ENCODE assay signal across 1 cellular context in the genomic region with DNA sequence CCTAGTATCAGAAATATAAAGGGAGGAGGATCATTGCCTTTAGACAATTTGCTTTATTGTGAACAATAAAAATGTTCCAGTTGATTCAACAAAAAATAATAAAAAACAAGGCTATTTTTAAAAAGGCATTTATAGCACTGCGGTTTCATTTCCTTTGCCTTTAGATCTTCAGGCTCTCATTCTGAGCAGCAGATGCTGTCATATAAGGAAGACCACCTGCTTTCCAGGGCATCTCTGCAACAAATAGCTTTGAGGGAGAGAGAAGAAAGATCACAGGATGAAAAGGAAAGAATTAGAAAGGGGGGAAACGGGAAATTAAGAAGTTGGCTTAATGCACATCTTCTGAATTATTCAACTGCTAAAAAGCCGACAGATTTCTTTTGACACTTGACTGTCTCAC.
TF ChIP-seq lines count a peak whose summit lies in the region.

No MANE protein-coding gene starts in this region.

TF ChIP-seq in WTC11, 78 proteins besides CTCF, POLR2A, EP300 and RAD21 (continued from another document):
- TF ChIP-seq, protein P1, sequence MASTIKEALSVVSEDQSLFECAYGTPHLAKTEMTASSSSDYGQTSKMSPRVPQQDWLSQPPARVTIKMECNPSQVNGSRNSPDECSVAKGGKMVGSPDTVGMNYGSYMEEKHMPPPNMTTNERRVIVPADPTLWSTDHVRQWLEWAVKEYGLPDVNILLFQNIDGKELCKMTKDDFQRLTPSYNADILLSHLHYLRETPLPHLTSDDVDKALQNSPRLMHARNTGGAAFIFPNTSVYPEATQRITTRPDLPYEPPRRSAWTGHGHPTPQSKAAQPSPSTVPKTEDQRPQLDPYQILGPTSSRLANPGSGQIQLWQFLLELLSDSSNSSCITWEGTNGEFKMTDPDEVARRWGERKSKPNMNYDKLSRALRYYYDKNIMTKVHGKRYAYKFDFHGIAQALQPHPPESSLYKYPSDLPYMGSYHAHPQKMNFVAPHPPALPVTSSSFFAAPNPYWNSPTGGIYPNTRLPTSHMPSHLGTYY (CRISPR knock-in tag; IDR thresholded peaks at IDR 0.05) = no peak
- TF ChIP-seq IRF2 (CRISPR knock-in tag; IDR thresholded peaks at IDR 0.05; ENCODE audit: borderline replicate concordance, low read depth) (no peak), PRRX2 (CRISPR knock-in tag; IDR thresholded peaks at IDR 0.05) (no peak), TP53 (CRISPR knock-in tag; IDR thresholded peaks at IDR 0.05) (no peak), ZNF263 (CRISPR knock-in tag; IDR thresholded peaks at IDR 0.05; ENCODE audit: low read depth) (no peak), RELA (CRISPR knock-in tag; IDR thresholded peaks at IDR 0.05; ENCODE audit: borderline replicate concordance) (no peak)
- TF ChIP-seq, protein P2, sequence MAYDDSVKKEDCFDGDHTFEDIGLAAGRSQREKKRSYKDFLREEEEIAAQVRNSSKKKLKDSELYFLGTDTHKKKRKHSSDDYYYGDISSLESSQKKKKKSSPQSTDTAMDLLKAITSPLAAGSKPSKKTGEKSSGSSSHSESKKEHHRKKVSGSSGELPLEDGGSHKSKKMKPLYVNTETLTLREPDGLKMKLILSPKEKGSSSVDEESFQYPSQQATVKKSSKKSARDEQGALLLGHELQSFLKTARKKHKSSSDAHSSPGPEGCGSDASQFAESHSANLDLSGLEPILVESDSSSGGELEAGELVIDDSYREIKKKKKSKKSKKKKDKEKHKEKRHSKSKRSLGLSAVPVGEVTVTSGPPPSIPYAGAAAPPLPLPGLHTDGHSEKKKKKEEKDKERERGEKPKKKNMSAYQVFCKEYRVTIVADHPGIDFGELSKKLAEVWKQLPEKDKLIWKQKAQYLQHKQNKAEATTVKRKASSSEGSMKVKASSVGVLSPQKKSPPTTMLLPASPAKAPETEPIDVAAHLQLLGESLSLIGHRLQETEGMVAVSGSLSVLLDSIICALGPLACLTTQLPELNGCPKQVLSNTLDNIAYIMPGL (CRISPR knock-in tag; IDR thresholded peaks at IDR 0.05) = no peak
- TF ChIP-seq, protein P3, sequence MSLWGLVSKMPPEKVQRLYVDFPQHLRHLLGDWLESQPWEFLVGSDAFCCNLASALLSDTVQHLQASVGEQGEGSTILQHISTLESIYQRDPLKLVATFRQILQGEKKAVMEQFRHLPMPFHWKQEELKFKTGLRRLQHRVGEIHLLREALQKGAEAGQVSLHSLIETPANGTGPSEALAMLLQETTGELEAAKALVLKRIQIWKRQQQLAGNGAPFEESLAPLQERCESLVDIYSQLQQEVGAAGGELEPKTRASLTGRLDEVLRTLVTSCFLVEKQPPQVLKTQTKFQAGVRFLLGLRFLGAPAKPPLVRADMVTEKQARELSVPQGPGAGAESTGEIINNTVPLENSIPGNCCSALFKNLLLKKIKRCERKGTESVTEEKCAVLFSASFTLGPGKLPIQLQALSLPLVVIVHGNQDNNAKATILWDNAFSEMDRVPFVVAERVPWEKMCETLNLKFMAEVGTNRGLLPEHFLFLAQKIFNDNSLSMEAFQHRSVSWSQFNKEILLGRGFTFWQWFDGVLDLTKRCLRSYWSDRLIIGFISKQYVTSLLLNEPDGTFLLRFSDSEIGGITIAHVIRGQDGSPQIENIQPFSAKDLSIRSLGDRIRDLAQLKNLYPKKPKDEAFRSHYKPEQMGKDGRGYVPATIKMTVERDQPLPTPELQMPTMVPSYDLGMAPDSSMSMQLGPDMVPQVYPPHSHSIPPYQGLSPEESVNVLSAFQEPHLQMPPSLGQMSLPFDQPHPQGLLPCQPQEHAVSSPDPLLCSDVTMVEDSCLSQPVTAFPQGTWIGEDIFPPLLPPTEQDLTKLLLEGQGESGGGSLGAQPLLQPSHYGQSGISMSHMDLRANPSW (CRISPR knock-in tag; conservative IDR thresholded peaks at IDR 0.05; ENCODE audit: low read depth) = no peak
- TF ChIP-seq, protein P4, sequence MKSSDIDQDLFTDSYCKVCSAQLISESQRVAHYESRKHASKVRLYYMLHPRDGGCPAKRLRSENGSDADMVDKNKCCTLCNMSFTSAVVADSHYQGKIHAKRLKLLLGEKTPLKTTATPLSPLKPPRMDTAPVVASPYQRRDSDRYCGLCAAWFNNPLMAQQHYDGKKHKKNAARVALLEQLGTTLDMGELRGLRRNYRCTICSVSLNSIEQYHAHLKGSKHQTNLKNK (CRISPR knock-in tag; IDR thresholded peaks at IDR 0.05) = no peak
- TF ChIP-seq, protein P5, sequence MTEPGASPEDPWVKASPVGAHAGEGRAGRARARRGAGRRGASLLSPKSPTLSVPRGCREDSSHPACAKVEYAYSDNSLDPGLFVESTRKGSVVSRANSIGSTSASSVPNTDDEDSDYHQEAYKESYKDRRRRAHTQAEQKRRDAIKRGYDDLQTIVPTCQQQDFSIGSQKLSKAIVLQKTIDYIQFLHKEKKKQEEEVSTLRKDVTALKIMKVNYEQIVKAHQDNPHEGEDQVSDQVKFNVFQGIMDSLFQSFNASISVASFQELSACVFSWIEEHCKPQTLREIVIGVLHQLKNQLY (CRISPR knock-in tag; IDR thresholded peaks at IDR 0.05) = no peak
